19 cellular contexts compared by ENCODE assay signal in genomic region chr4:46404961-46405360, GRCh38. TPM values are rescaled to one million over a fixed set of nuclear protein-coding genes. Genes with fewer than 3 reads are reported as not detected.
DNase-seq lines count a peak whose midpoint lies in the region; ATAC-seq and TF ChIP-seq lines count a peak whose summit lies in the region.
"Had no signal": no experiment of that assay in that cellular context is flagged by ENCODE, and none has a peak within 500 bp of the region (broad histone marks: within the 10 kb centered on the region; RNA-seq: fewer than 3 reads in every experiment).

No MANE protein-coding gene starts in this region.

- ATAC-seq in activated CD8-positive, alpha-beta T cell treated with anti-CD3 and anti-CD28 coated beads, Interleukin-2, amount 10 ng/mL, durations not matched to agents 7 days and 5 days, result no peak
- ATAC-seq: activated CD4-positive, alpha-beta T cell treated with anti-CD3 and anti-CD28 coated beads for 36 hours; right cardiac atrium had no signal

- H3K18ac ChIP-seq in H9 (ENCODE audit: insufficient read length, low read depth, low read length), result peak overlapping the region; percentile 76

- intact Hi-C loops in ascending aorta (cut with DNase I), result no loop called here

- no peak overlapping the region for H3K9ac ChIP-seq in H9 (ENCODE audit: extremely low read depth, insufficient read length, low read length)

- H3K27ac ChIP-seq in H9 (ENCODE audit: insufficient read length, low read depth, low read length) (no peak overlapping the region), ascending aorta (no peak overlapping the region), substantia nigra (ENCODE audit: low read depth, low read length, poor library complexity, severe bottlenecking) (no peak overlapping the region)
- H3K27ac ChIP-seq: testis had no signal

- no peak for TF ChIP-seq CTCF in H9 (conservative IDR thresholded peaks at IDR 0.05)
- TF ChIP-seq CTCF in ascending aorta (IDR thresholded peaks at IDR 0.05), result no peak

- H3K4me1 Mint-ChIP-seq in H9, result peaks cover 8 to 11% of the 10 kb centered on the region in 2 experiments
- no peaks in the 10 kb centered on the region for H3K4me1 Mint-ChIP-seq in activated CD8-positive, alpha-beta T cell treated with anti-CD3 and anti-CD28 coated beads, Interleukin-2, amount 10 ng/mL, durations not matched to agents 7 days and 5 days (ENCODE audit: low read depth)
- H3K4me1 Mint-ChIP-seq: activated CD4-positive, alpha-beta T cell treated with anti-CD3 and anti-CD28 coated beads for 36 hours; brain; memory B cell; neural crest cell had no signal

- H3K4me1 ChIP-seq in H9 (ENCODE audit: insufficient read depth, low read length) (peaks cover 4% of the 10 kb centered on the region; the same call in 1 of the 2 replicates), ascending aorta (no peaks in the 10 kb centered on the region)
- H3K4me1 ChIP-seq: testis had no signal

- H2AFZ ChIP-seq in H9 (ENCODE audit: low read length), result no peak overlapping the region

- H3K9me3 ChIP-seq in H9 (ENCODE audit: control insufficient read depth, low read depth, low read length) (no peaks in the 10 kb centered on the region), ascending aorta (no peaks in the 10 kb centered on the region)
- H3K9me3 ChIP-seq: testis had no signal

- no peaks in the 10 kb centered on the region for H4K20me1 ChIP-seq in H9 (ENCODE audit: control insufficient read depth, insufficient read depth, insufficient read length)

- peaks cover 4% of the 10 kb centered on the region; the same call in 1 of the 2 replicates for H3K27me3 Mint-ChIP-seq in H9 (ENCODE audit: low read depth)
- no peaks in the 10 kb centered on the region for H3K27me3 Mint-ChIP-seq in activated CD8-positive, alpha-beta T cell treated with anti-CD3 and anti-CD28 coated beads, Interleukin-2, amount 10 ng/mL, durations not matched to agents 7 days and 5 days (ENCODE audit: low read depth)
- H3K27me3 Mint-ChIP-seq: activated CD4-positive, alpha-beta T cell treated with anti-CD3 and anti-CD28 coated beads for 36 hours; memory B cell had no signal

- H2BK20ac ChIP-seq in H9 (ENCODE audit: low read depth, low read length, poor library complexity, severe bottlenecking), result no peak overlapping the region

- H3K4me2 ChIP-seq in H9 (ENCODE audit: insufficient read depth, insufficient read length, low read length), result peak overlapping the region; percentile 21

- H3K4me3 ChIP-seq in ascending aorta, result no peak overlapping the region
- H3K4me3 ChIP-seq: testis had no signal

- H3K4ac ChIP-seq in H9 (ENCODE audit: low read depth, low read length), result no peak overlapping the region

- H3K79me1 ChIP-seq in H9 (ENCODE audit: insufficient read depth, low read depth, low read length, poor library complexity, severe bottlenecking), result no peaks in the 10 kb centered on the region

- no peaks in the 10 kb centered on the region for H3K36me3 ChIP-seq in ascending aorta

- H3K23ac ChIP-seq in H9 (ENCODE audit: insufficient read length, low read depth, low read length), result no peak overlapping the region

- CTCF ChIA-PET in activated CD8-positive, alpha-beta T cell treated with anti-CD3 and anti-CD28 coated beads, Interleukin-2, amount 10 ng/mL, durations not matched to agents 7 days and 5 days (lab: Charles Lee), result no interaction called here
- CTCF ChIA-PET in HEK293T (lab: Yijun Ruan, JAX), result no interaction called here

- H3K27ac Mint-ChIP-seq in H9, result peak overlapping the region in 1 of 3 experiments; percentile 55; a peak in 1 of 7 replicates
- no peak overlapping the region for H3K27ac Mint-ChIP-seq in activated CD8-positive, alpha-beta T cell treated with anti-CD3 and anti-CD28 coated beads, Interleukin-2, amount 10 ng/mL, durations not matched to agents 7 days and 5 days
- H3K27ac Mint-ChIP-seq: activated CD4-positive, alpha-beta T cell treated with anti-CD3 and anti-CD28 coated beads for 36 hours; brain; memory B cell had no signal

- POLR2A ChIA-PET in activated CD8-positive, alpha-beta T cell treated with anti-CD3 and anti-CD28 coated beads, Interleukin-2, amount 10 ng/mL, durations not matched to agents 7 days and 5 days (lab: Charles Lee), result no interaction called here
- POLR2A ChIA-PET in HEK293T (lab: Yijun Ruan, JAX), result no interaction called here

- no peak overlapping the region; the same call in 1 of the 2 replicates for H3K14ac ChIP-seq in H9 (ENCODE audit: insufficient read depth, low read length)

- no peak overlapping the region for H3K56ac ChIP-seq in H9 (ENCODE audit: insufficient read length, low read depth, low read length)

- H4K5ac ChIP-seq in H9 (ENCODE audit: insufficient read length, low read depth, low read length), result peak overlapping the region; percentile 80

- DNase-seq in H9, result peak; percentile 81
- DNase-seq in NCI-H774 (lab: John Stamatoyannopoulos, UW), result peak; percentile 28
- peak; percentile 3 for DNase-seq in fibroblast of gingiva (ENCODE audit: low read depth)
- DNase-seq in mucosa of gallbladder (ENCODE audit: low spot score), result peak; percentile 39
- DNase-seq in ascending aorta (ENCODE audit: low spot score in 2 of 2), result no peak
- DNase-seq in activated CD8-positive, alpha-beta T cell treated with anti-CD3 and anti-CD28 coated beads, Interleukin-2, amount 10 ng/mL, durations not matched to agents 7 days and 5 days, result no peak
- DNase-seq in substantia nigra (lab: John Stamatoyannopoulos, UW), result no peak
- DNase-seq in HEK293T (ENCODE audit: extremely low spot score), result no peak
- DNase-seq: activated CD4-positive, alpha-beta T cell treated with anti-CD3 and anti-CD28 coated beads for 36 hours; activated naive CD4-positive, alpha-beta T cell treated with anti-CD3 and anti-CD28 coated beads, Interleukin-2, amount 50 U/mL, for 16 hours; NCI-H2107; SIG-M5; stimulated activated CD4-positive, alpha-beta T cell treated with anti-CD3 and anti-CD28 coated beads, Interleukin-4, amount 100 ng/mL, for 1 hour; T1000; testis had no signal

- H3K4me3 Mint-ChIP-seq in H9, result no peak overlapping the region
- H3K4me3 Mint-ChIP-seq in activated CD8-positive, alpha-beta T cell treated with anti-CD3 and anti-CD28 coated beads, Interleukin-2, amount 10 ng/mL, durations not matched to agents 7 days and 5 days, result no peak overlapping the region
- H3K4me3 Mint-ChIP-seq: activated CD4-positive, alpha-beta T cell treated with anti-CD3 and anti-CD28 coated beads for 36 hours; brain; memory B cell; neural crest cell had no signal

- WGBS in H9 (ENCODE audit: extremely low coverage, insufficient read length, low lambda C conversion rate), result no CpG with 5 or more reads among the region's 5 CpGs

- no peak overlapping the region for H2BK5ac ChIP-seq in H9 (ENCODE audit: insufficient read length, low read length)

- no peak overlapping the region for H4K8ac ChIP-seq in H9 (replicated peaks; ENCODE audit: insufficient read length, low read depth, low read length)

- H2BK12ac ChIP-seq in H9 (ENCODE audit: insufficient read length, low read depth, low read length), result no peak overlapping the region

- no peak overlapping the region for H2AK5ac ChIP-seq in H9 (ENCODE audit: insufficient read length, low read length)

- H2BK120ac ChIP-seq in H9 (ENCODE audit: low read depth, low read length, poor library complexity, severe bottlenecking), result no peak overlapping the region

- H3T11ph ChIP-seq in H9 (ENCODE audit: low read length), result no peak overlapping the region

- no peak overlapping the region for H4K91ac ChIP-seq in H9 (ENCODE audit: insufficient read length, low read depth, low read length)

- peaks cover 0 to 6% (median 4%) of the 10 kb centered on the region in 3 experiments; a peak in 3 of 7 replicates for H3K36me3 Mint-ChIP-seq in H9 (ENCODE audit: insufficient read depth in 1 of 3, low read depth in 3 of 3)
- no peaks in the 10 kb centered on the region for H3K36me3 Mint-ChIP-seq in activated CD8-positive, alpha-beta T cell treated with anti-CD3 and anti-CD28 coated beads, Interleukin-2, amount 10 ng/mL, durations not matched to agents 7 days and 5 days (ENCODE audit: low read depth)
- H3K36me3 Mint-ChIP-seq: brain, memory B cell had no signal

- no peak overlapping the region for H2BK15ac ChIP-seq in H9 (ENCODE audit: low read depth, low read length)

- H3K23me2 ChIP-seq in H9 (ENCODE audit: insufficient read length, low read depth, low read length, poor library complexity, severe bottlenecking), result no peaks in the 10 kb centered on the region

- H3K27me3 ChIP-seq in H9 (ENCODE audit: insufficient read depth, low read length), result no peaks in the 10 kb centered on the region
- H3K27me3 ChIP-seq in ascending aorta, result no peaks in the 10 kb centered on the region
- H3K27me3 ChIP-seq: testis had no signal

- H3K9me3 Mint-ChIP-seq in H9, result peaks cover 18 to 33% of the 10 kb centered on the region in 2 experiments; a peak in 4 of 5 replicates
- H3K9me3 Mint-ChIP-seq in activated CD8-positive, alpha-beta T cell treated with anti-CD3 and anti-CD28 coated beads, Interleukin-2, amount 10 ng/mL, durations not matched to agents 7 days and 5 days (ENCODE audit: insufficient read depth), result no peaks in the 10 kb centered on the region

- H3K79me2 ChIP-seq in H9 (ENCODE audit: insufficient read depth, low read length), result no peaks in the 10 kb centered on the region

TF ChIP-seq in HEK293T, 16 proteins besides CTCF, POLR2A, EP300 and RAD21:
- TF ChIP-seq BHLHE40 (IDR thresholded peaks at IDR 0.05; ENCODE audit: borderline replicate concordance), result no peak
- TF ChIP-seq SUZ12 (IDR thresholded peaks at IDR 0.05), result no peak
- TF ChIP-seq HDGF (IDR thresholded peaks at IDR 0.05; ENCODE audit: borderline replicate concordance), result no peak
- TF ChIP-seq FOXA1 (IDR thresholded peaks at IDR 0.05), result no peak
- TF ChIP-seq SP1 (IDR thresholded peaks at IDR 0.05), result no peak
- TF ChIP-seq L3MBTL2 (conservative IDR thresholded peaks at IDR 0.05), result no peak
- no peak for TF ChIP-seq ZNF384 (IDR thresholded peaks at IDR 0.05)
- no peak for TF ChIP-seq PKNOX1 (IDR thresholded peaks at IDR 0.05)

RNA-seq across cellular contexts. Expression of gene GABRA2, which starts 15.0 kb away (rescaled TPM):
- 0.42 and 0.44 TPM in 2 replicates for total RNA-seq in H9 (2021)
- total RNA-seq in mucosa of gallbladder, result 0.46 TPM
- total RNA-seq in ascending aorta, result 0.32 TPM
- total RNA-seq in activated CD8-positive, alpha-beta T cell treated with anti-CD3 and anti-CD28 coated beads, Interleukin-2, amount 10 ng/mL, durations not matched to agents 7 days and 5 days, result not detected
- total RNA-seq: activated CD4-positive, alpha-beta T cell treated with anti-CD3 and anti-CD28 coated beads for 36 hours; neural crest cell had no signal

Comparison
In these comparisons a context has a peak if more than half of its experiments do, and no peak if none do; other contexts are left out.
1. DNase-seq: peak in H9 (single experiment), NCI-H774 (single experiment), fibroblast of gingiva (single experiment) and mucosa of gallbladder (single experiment); none in ascending aorta (0 of 2), activated CD8-positive, alpha-beta T cell treated with anti-CD3 and anti-CD28 coated beads, Interleukin-2, amount 10 ng/mL, durations not matched to agents 7 days and 5 days (single experiment), substantia nigra (0 of 49) and HEK293T (single experiment).